In the genomic region with DNA sequence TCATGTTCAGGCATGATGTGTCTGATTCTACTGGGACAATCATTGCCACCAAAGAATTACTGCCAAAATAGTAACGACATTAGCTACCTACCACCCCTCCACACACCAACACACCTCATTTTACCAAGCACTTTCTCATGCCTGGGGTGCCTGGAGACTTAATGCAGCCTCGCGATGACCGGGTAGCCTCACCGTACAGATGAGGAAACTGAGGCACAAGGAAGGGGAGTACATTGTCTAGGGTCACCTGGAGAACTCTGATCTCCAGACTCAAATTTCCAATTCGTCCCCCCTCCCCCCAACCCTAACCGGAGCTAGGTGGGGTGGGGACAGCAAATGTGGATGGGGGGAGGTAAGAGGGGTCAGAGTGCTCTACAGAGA, we compare ENCODE assay signal across 8 cellular contexts. TPM values are rescaled to one million over a fixed set of nuclear protein-coding genes. Genes with fewer than 3 reads are reported as not detected.
DNase-seq lines count a peak whose midpoint lies in the region; ATAC-seq and TF ChIP-seq lines count a peak whose summit lies in the region.

No MANE protein-coding gene starts in this region.

- CTCF ChIA-PET in HCT116 (lab: Charles Lee), result interaction anchor here (0.6 to 3.9 kb wide), 16 partner anchors 13 to 1056 kb away, joined by 3 to 41 read pairs (median 6); partner anchors contain the start of genes SLC43A1, SLC43A3 and UBE2L6

- H2AFZ ChIP-seq in HCT116 (ENCODE audit: low read depth, low read length, poor library complexity, severe bottlenecking), result peak overlapping the region; percentile 98

- no peaks in the 10 kb centered on the region for H3K79me2 ChIP-seq in HCT116 (ENCODE audit: insufficient read depth, low read length)

- no peak for TF ChIP-seq CTCF in HCT116 (IDR thresholded peaks at IDR 0.05 in 2 of 3, conservative IDR thresholded peaks at IDR 0.05 in 1 of 3; ENCODE audit: borderline replicate concordance in 1 of 3, insufficient read depth in 1 of 3, low read depth in 2 of 3, low read length in 2 of 3)
- no peak for TF ChIP-seq CTCF in mucosa of descending colon (IDR thresholded peaks at IDR 0.05)

- H3K9ac ChIP-seq in HCT116 (ENCODE audit: low read length) (no peak overlapping the region), SK-N-MC (ENCODE audit: insufficient read length) (no peak overlapping the region)

- intact Hi-C loops in HCT116 (cut with micrococcal nuclease), result loop anchor here (1.0 to 5.0 kb wide), 6 partner anchors 70 to 1055 kb away; no protein-coding TSS in a partner anchor
- intact Hi-C loops in mucosa of descending colon (cut with DNase I, micrococcal nuclease), result loop anchor here in 1 of 2 donors (5.0 kb wide), 1 partner anchor 70 kb away; no protein-coding TSS in a partner anchor

- H3K4me2 ChIP-seq in HCT116 (ENCODE audit: low read length), result peak overlapping the region; percentile 98

- no peak for TF ChIP-seq RAD21 in HCT116 (IDR thresholded peaks at IDR 0.05; ENCODE audit: low read depth)

- RAD21 ChIA-PET in HCT116 (lab: Charles Lee; ENCODE audit: low non-redundant PET in 1 of 2, low total read pairs in 2 of 2, uncharacterized antibody in 2 of 2, unreplicated experiment in 2 of 2), result interaction anchor here (1.5 to 2.1 kb wide), 2 partner anchors 112 to 184 kb away, joined by 3 to 5 read pairs; no protein-coding TSS in a partner anchor

- H3K27ac ChIP-seq in HCT116 (ENCODE audit: low read depth, low read length) (no peak overlapping the region), SK-N-MC (no peak overlapping the region)

- no TSS peak for BruUV-seq in HCT116 (replicated peaks; lab: Mats Ljungman, UMichigan)

- H3K36me3 ChIP-seq in HCT116 (ENCODE audit: control insufficient read depth in 1 of 2, insufficient read depth in 2 of 2, low read length in 2 of 2) (no peaks in the 10 kb centered on the region), SK-N-MC (ENCODE audit: insufficient read depth, low read length) (no peaks in the 10 kb centered on the region), mucosa of descending colon (ENCODE audit: low read depth) (no peaks in the 10 kb centered on the region)

- H3K9me3 ChIP-seq in HCT116 (ENCODE audit: control insufficient read depth in 1 of 2, insufficient read depth in 1 of 2, low read depth in 1 of 2, low read length in 2 of 2) (no peaks in the 10 kb centered on the region), SK-N-MC (ENCODE audit: low read depth, low read length) (no peaks in the 10 kb centered on the region), mucosa of descending colon (no peaks in the 10 kb centered on the region)

- H4K20me1 ChIP-seq in HCT116 (ENCODE audit: insufficient read depth), result no peaks in the 10 kb centered on the region

- POLR2A ChIA-PET in HCT116 (lab: Charles Lee), result interaction anchor here (1.6 to 1.7 kb wide), 2 partner anchors 112 to 186 kb away, joined by 4 to 5 read pairs; no protein-coding TSS in a partner anchor

- ATAC-seq in GM18505 (IDR thresholded peaks at IDR 0.05; ENCODE audit: unreplicated experiment) (peak; percentile 17), HCT116 (peak; percentile 12; the same call in 1 of the 2 replicates), mucosa of descending colon (peak; percentile 4)

- H3K27me3 ChIP-seq in HCT116 (ENCODE audit: insufficient read depth, low read length), result no peaks in the 10 kb centered on the region

- no peaks in the 10 kb centered on the region for H3K9me2 ChIP-seq in HCT116 (ENCODE audit: insufficient read depth)

- DNase-seq in HCT116 (ENCODE audit: low read depth, low spot score) (no peak), SK-N-MC (ENCODE audit: low read depth, low spot score) (no peak), mucosa of descending colon (no peak), T1000 (lab: John Stamatoyannopoulos, UW) (no peak), OCI-M2 (lab: John Stamatoyannopoulos, UW; ENCODE audit: unreplicated experiment) (no peak), C1 segment of cervical spinal cord (lab: John Stamatoyannopoulos, UW) (no peak), kidney glomerular epithelial cell (lab: John Stamatoyannopoulos, UW) (no peak)

- H3K4me1 ChIP-seq in HCT116 (ENCODE audit: control insufficient read depth in 1 of 2, insufficient read depth in 2 of 2, low read length in 2 of 2) (peaks cover 16 to 42% of the 10 kb centered on the region in 2 experiments; a peak in 3 of 4 replicates), mucosa of descending colon (ENCODE audit: low read depth) (peaks cover 31% of the 10 kb centered on the region)

- H3K4me3 ChIP-seq in HCT116 (replicated peaks in 1 of 2; ENCODE audit: low read depth in 1 of 2, low read length in 2 of 2) (peak overlapping the region; percentile 41 to 67), SK-N-MC (peak overlapping the region; percentile 87), mucosa of descending colon (no peak overlapping the region)

- no peak for TF ChIP-seq POLR2A in GM18505 (IDR thresholded peaks at IDR 0.05; ENCODE audit: borderline replicate concordance, extremely low read depth, insufficient read depth, insufficient read length)
- TF ChIP-seq POLR2A in HCT116 (IDR thresholded peaks at IDR 0.05; ENCODE audit: borderline replicate concordance, extremely low read depth, insufficient read depth, insufficient read length), result no peak

TF ChIP-seq in HCT116, 20 proteins besides CTCF, POLR2A, EP300 and RAD21:
- TF ChIP-seq, protein P1, sequence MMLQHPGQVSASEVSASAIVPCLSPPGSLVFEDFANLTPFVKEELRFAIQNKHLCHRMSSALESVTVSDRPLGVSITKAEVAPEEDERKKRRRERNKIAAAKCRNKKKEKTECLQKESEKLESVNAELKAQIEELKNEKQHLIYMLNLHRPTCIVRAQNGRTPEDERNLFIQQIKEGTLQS (IDR thresholded peaks at IDR 0.05), result no peak
- TF ChIP-seq SRF (IDR thresholded peaks at IDR 0.05; ENCODE audit: low read depth) (no peak), EZH2 (IDR thresholded peaks at IDR 0.05) (no peak), FOSL1 (IDR thresholded peaks at IDR 0.05; ENCODE audit: low read depth) (no peak), ELF1 (IDR thresholded peaks at IDR 0.05; ENCODE audit: borderline replicate concordance, low read depth) (no peak), CBX3 (IDR thresholded peaks at IDR 0.05; ENCODE audit: low read depth) (no peak), SIN3A (IDR thresholded peaks at IDR 0.05; ENCODE audit: low read depth) (no peak), MAX (IDR thresholded peaks at IDR 0.05) (no peak), POLR2AphosphoS5 (IDR thresholded peaks at IDR 0.05; ENCODE audit: low read depth, low read length) (no peak), JUND (IDR thresholded peaks at IDR 0.05) (no peak), ZFX (IDR thresholded peaks at IDR 0.05) (no peak), EZH2phosphoT487 (IDR thresholded peaks at IDR 0.05; ENCODE audit: borderline replicate concordance) (no peak), ZNF274 (IDR thresholded peaks at IDR 0.05; ENCODE audit: low read depth, low read length) (no peak), EGR1 (IDR thresholded peaks at IDR 0.05; ENCODE audit: low read depth) (no peak), TCF7L2 (IDR thresholded peaks at IDR 0.05; ENCODE audit: borderline replicate concordance, extremely low read depth, insufficient read depth, insufficient read length) (no peak)
- TF ChIP-seq, protein P2, sequence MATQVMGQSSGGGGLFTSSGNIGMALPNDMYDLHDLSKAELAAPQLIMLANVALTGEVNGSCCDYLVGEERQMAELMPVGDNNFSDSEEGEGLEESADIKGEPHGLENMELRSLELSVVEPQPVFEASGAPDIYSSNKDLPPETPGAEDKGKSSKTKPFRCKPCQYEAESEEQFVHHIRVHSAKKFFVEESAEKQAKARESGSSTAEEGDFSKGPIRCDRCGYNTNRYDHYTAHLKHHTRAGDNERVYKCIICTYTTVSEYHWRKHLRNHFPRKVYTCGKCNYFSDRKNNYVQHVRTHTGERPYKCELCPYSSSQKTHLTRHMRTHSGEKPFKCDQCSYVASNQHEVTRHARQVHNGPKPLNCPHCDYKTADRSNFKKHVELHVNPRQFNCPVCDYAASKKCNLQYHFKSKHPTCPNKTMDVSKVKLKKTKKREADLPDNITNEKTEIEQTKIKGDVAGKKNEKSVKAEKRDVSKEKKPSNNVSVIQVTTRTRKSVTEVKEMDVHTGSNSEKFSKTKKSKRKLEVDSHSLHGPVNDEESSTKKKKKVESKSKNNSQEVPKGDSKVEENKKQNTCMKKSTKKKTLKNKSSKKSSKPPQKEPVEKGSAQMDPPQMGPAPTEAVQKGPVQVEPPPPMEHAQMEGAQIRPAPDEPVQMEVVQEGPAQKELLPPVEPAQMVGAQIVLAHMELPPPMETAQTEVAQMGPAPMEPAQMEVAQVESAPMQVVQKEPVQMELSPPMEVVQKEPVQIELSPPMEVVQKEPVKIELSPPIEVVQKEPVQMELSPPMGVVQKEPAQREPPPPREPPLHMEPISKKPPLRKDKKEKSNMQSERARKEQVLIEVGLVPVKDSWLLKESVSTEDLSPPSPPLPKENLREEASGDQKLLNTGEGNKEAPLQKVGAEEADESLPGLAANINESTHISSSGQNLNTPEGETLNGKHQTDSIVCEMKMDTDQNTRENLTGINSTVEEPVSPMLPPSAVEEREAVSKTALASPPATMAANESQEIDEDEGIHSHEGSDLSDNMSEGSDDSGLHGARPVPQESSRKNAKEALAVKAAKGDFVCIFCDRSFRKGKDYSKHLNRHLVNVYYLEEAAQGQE (IDR thresholded peaks at IDR 0.05; ENCODE audit: low read depth), result no peak
TF ChIP-seq in HCT116: peak in this region for 0.

RNA-seq across cellular contexts. Expression of gene RTN4RL2, which starts 2.7 kb away (rescaled TPM):
- total RNA-seq in HCT116 (2021; ENCODE audit: unreplicated experiment) (24.0 TPM), mucosa of descending colon (under 1 TPM; 0.38 to 0.73 (median 0.48) TPM)
- 28.1 and 30.0 TPM in 2 replicates for polyA plus RNA-seq in HCT116 (2012)

RNA-seq across cellular contexts. Expression of gene SLC43A3, which starts 30.7 kb away (rescaled TPM):
- total RNA-seq in HCT116 (2021; ENCODE audit: unreplicated experiment) (36.9 TPM), mucosa of descending colon (10 to 100 TPM in 2 of 3 donors, 1 to 10 TPM in 1; 6.3 to 24.4 (median 16.9) TPM)
- polyA plus RNA-seq in HCT116 (2012), result 16.7 and 20.8 TPM in 2 replicates

RNA-seq across cellular contexts. Expression of gene SLC43A1, which starts 57.9 kb away (rescaled TPM):
- 11.8 TPM for total RNA-seq in HCT116 (2021; ENCODE audit: unreplicated experiment)
- 12.9 and 13.5 TPM in 2 replicates for polyA plus RNA-seq in HCT116 (2012)
- 10 to 100 TPM in 1 of 3 donors, 1 to 10 TPM in 2; 8.3 to 22.6 (median 9.9) TPM for total RNA-seq in mucosa of descending colon

Comparison
In these comparisons a context has a peak if more than half of its experiments do, and no peak if none do; other contexts are left out.
1. RNA of gene RTN4RL2, which starts 2.7 kb away (total RNA-seq): 24.0 TPM in HCT116 (single experiment); 0.38 to 0.73 TPM in mucosa of descending colon; every median in the first group is over 10 times any median in the second.
2. Peak in every context shown above with its lines, with median percentiles within 50 percentile points of each other: ATAC-seq.